Comparison of ENCODE assay signal across 8 cellular contexts in the genomic region with DNA sequence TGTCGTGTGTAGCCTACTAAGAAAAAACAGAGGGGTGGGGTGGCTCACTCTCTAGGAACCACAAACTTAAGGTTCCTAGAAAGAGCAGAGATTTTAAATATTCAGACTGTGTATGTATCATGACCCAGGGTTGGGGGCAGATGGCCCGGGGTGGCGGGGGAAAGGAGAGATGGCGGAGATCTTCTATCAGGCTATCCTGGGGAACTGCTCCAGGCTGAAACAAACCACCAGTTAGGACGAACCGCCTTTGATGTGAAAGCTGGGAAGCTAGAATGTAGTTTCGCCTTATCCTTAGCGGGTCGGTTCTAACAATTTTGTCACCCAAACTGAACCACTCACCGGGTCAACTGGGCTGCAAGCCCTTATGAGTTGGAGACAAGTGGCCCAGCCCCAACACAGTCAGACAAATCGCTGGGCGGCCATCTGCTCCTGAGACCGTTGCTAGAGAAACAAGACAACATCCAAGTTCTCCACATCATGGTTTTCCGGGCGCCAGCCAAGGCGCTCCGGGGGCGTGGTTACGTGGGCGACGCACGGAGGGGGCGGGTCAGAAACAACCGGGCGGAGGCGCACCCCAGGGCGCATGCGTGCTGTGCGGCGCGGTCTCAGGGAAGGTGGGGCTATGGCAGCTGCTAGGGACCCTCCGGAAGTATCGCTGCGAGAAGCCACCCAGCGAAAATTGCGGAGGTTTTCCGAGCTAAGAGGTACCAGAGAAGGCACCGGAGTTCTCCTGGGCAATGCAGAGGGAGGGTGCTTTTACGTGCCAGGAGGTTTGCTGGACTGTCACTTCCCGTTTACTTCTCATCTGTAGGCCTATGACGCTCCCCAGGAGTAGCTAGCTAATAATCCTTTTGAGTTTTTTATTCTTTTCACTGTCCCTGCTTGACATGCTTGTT. TPM values are rescaled to one million over a fixed set of nuclear protein-coding genes. Genes with fewer than 3 reads are reported as not detected.
A peak's percentile ranks its signal among the peaks of the same experiment; 100 is the strongest.
DNase-seq lines count a peak whose midpoint lies in the region; FAIRE-seq and TF ChIP-seq lines count a peak whose summit lies in the region.

FPGT (plus strand) TSS at position 586 of the 896 bp plus-strand sequence; CDS start at position 623, 37 bp downstream.
LRRIQ3 (minus strand) TSS at position 520 of the 896 bp plus-strand sequence. CDS start 14,492 bp downstream, outside the sequence.

- H3K27ac ChIP-seq in SJSA1, result peak within 1 kb of the TSS; percentile 78

- peaks cover 5% of the 10 kb centered on the region for H3K36me3 ChIP-seq in SJSA1
- no peaks in the 10 kb centered on the region for H3K36me3 ChIP-seq in neuron (ENCODE audit: insufficient read depth, low read length)

- FAIRE-seq in frontal cortex (lab: Jason Lieb, UNC), result no peak

- H3K27ac Mint-ChIP-seq in activated naive CD4-positive, alpha-beta T cell treated with anti-CD3 and anti-CD28 coated beads for 36 hours, result peak within 1 kb of the TSS; percentile 92

- H3K4me1 ChIP-seq in SJSA1 (replicated peaks) (no peaks in the 10 kb centered on the region; the same call in 1 of the 2 replicates), neuron (ENCODE audit: insufficient read depth, low read length) (no peaks in the 10 kb centered on the region)

- peak within 1 kb of the TSS; percentile 89 for H3K4me3 Mint-ChIP-seq in activated naive CD4-positive, alpha-beta T cell treated with anti-CD3 and anti-CD28 coated beads for 36 hours

- H3K4me3 ChIP-seq in HFF-Myc (replicated peaks; ENCODE audit: low read depth, low read length), result peak within 1 kb of the TSS; percentile 56
- peak within 1 kb of the TSS; percentile 46 for H3K4me3 ChIP-seq in SJSA1
- peak within 1 kb of the TSS; percentile 54 for H3K4me3 ChIP-seq in neuron (ENCODE audit: low read length)

- CTCF ChIA-PET in activated naive CD4-positive, alpha-beta T cell treated with anti-CD3 and anti-CD28 coated beads for 36 hours (lab: Charles Lee), result no interaction called here

- no peaks in the 10 kb centered on the region for H3K9me3 Mint-ChIP-seq in activated naive CD4-positive, alpha-beta T cell treated with anti-CD3 and anti-CD28 coated beads for 36 hours

- H3K36me3 Mint-ChIP-seq in activated naive CD4-positive, alpha-beta T cell treated with anti-CD3 and anti-CD28 coated beads for 36 hours (ENCODE audit: low read depth), result peaks cover 9% of the 10 kb centered on the region

- peaks cover 17% of the 10 kb centered on the region for H3K4me1 Mint-ChIP-seq in activated naive CD4-positive, alpha-beta T cell treated with anti-CD3 and anti-CD28 coated beads for 36 hours (ENCODE audit: low read depth)

- TF ChIP-seq CTCF in HFF-Myc (IDR thresholded peaks at IDR 0.05; ENCODE audit: low read depth, low read length, missing control alignments), result no peak

- H3K27me3 Mint-ChIP-seq in activated naive CD4-positive, alpha-beta T cell treated with anti-CD3 and anti-CD28 coated beads for 36 hours (ENCODE audit: low read depth), result no peaks in the 10 kb centered on the region

- DNase-seq in GM04503 (ENCODE audit: low read depth), result peak; percentile 74
- DNase-seq in HFF-Myc (ENCODE audit: extremely low read depth, low read depth), result peak; percentile 83
- DNase-seq in MV-4-11 (lab: John Stamatoyannopoulos, UW), result peak; percentile 91
- peak; percentile 95 to 96 for DNase-seq in SJSA1 (ENCODE audit: low read depth in 1 of 2, low spot score in 2 of 2)
- peak; percentile 95 for DNase-seq in activated naive CD4-positive, alpha-beta T cell treated with anti-CD3 and anti-CD28 coated beads for 36 hours
- DNase-seq in frontal cortex (ENCODE audit: low spot score in 2 of 2), result peak; percentile 74 to 85
- DNase-seq in stromal cell of bone marrow (ENCODE audit: low read depth), result peak; percentile 92

- H2AFZ ChIP-seq in neuron (ENCODE audit: low read depth, low read length), result peak within 1 kb of the TSS; percentile 23

- intact Hi-C loops in activated naive CD4-positive, alpha-beta T cell treated with anti-CD3 and anti-CD28 coated beads for 36 hours (cut with micrococcal nuclease), result loop anchor here (1.0 to 10.0 kb wide), 4 partner anchors 535 to 1914 kb away; partner anchors contain the start of genes ACADM, CRYZ and TYW3

- H3K27me3 ChIP-seq in SJSA1 (replicated peaks) (no peaks in the 10 kb centered on the region), neuron (ENCODE audit: insufficient read depth, low read length) (no peaks in the 10 kb centered on the region)

- H3K9me3 ChIP-seq in SJSA1 (replicated peaks), result no peaks in the 10 kb centered on the region
- H3K9me3 ChIP-seq in neuron (ENCODE audit: low read length), result no peaks in the 10 kb centered on the region

RNA-seq across cellular contexts. Expression of gene FPGT, which starts in this region (rescaled TPM):
- total RNA-seq in SJSA1 (2014; rRNA removed; shearing (Covaris generic)), result 11.4 and 16.3 TPM in 2 replicates
- 10 to 100 TPM; 11.0 to 13.9 TPM for total RNA-seq in activated naive CD4-positive, alpha-beta T cell treated with anti-CD3 and anti-CD28 coated beads for 36 hours
- 20.8 TPM for total RNA-seq in frontal cortex

RNA-seq across cellular contexts. Expression of gene LRRIQ3, which starts in this region (rescaled TPM):
- total RNA-seq in SJSA1 (2014; rRNA removed; shearing (Covaris generic)), result 1.7 and 2.5 TPM in 2 replicates
- total RNA-seq in activated naive CD4-positive, alpha-beta T cell treated with anti-CD3 and anti-CD28 coated beads for 36 hours, result 1 to 10 TPM; 1.1 to 1.2 TPM
- 0.82 TPM for total RNA-seq in frontal cortex

Comparison
In these comparisons a context has a peak if more than half of its experiments do, and no peak if none do; other contexts are left out.
1. Peak in every context shown above with its lines: DNase-seq, H3K4me3 ChIP-seq and H3K27ac ChIP-seq.